ENCODE assay signal across 8 cellular contexts in the genomic region with DNA sequence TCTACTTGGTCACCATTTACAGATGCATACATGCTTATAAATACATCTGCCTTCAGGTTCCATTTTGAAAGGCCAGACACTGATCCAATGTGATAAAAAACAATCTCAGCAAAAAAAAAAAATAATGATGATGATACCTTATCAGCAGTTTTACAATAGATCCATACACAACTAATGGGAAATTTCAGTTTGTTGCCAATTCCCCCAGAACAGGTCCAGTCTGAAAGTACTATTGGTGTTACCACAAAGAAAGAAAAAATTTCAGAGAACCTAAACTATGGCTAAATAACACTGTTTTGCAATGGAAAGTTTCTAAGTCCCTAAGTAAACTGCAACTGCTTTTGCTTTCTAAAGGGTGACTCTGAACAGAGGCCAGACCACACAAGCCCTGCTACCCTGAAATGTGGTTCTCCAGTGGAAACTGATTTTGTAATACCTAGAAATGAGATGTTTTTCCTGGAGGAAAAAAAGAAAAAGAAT. TPM values are rescaled to one million over a fixed set of nuclear protein-coding genes. Genes with fewer than 3 reads are reported as not detected.
DNase-seq lines count a peak whose midpoint lies in the region; ATAC-seq and TF ChIP-seq lines count a peak whose summit lies in the region.

No MANE protein-coding gene starts in this region.

- H3K4me3 ChIP-seq in left lung (no peak overlapping the region), PC-3 (ENCODE audit: low read length) (no peak overlapping the region)

- POLR2A ChIA-PET in PC-3 (lab: Charles Lee; ENCODE audit: unreplicated experiment), result no interaction called here

- H3K27ac ChIP-seq in left lung, result peak overlapping the region; percentile 65 to 66
- no peak overlapping the region for H3K27ac ChIP-seq in PC-3 (ENCODE audit: low read length)

- peaks cover 61% of the 10 kb centered on the region for H3K4me1 Mint-ChIP-seq in T-helper 17 cell

- CTCF ChIA-PET in PC-3 (lab: Charles Lee), result no interaction called here

- peak overlapping the region; percentile 61 for H3K4me3 Mint-ChIP-seq in T-helper 17 cell

- H3K9me3 ChIP-seq in T-helper 17 cell (ENCODE audit: control insufficient read depth, low read length, poor library complexity, severe bottlenecking) (no peaks in the 10 kb centered on the region), left lung (no peaks in the 10 kb centered on the region), PC-3 (ENCODE audit: low read length) (no peaks in the 10 kb centered on the region)

- intact Hi-C loops in left lung (cut with DNase I) (no loop called here), PC-3 (cut with micrococcal nuclease) (no loop called here)

- peaks cover 2% of the 10 kb centered on the region for H3K36me3 Mint-ChIP-seq in T-helper 17 cell (ENCODE audit: low read depth)

- H3K9me2 ChIP-seq in PC-3 (replicated peaks; ENCODE audit: low read length), result no peaks in the 10 kb centered on the region

- H3K4me2 ChIP-seq in PC-3 (ENCODE audit: low read length), result no peak overlapping the region

- no TSS peak for BruUV-seq in PC-3 (replicated peaks; lab: Mats Ljungman, UMichigan)

- H3K79me2 ChIP-seq in PC-3 (ENCODE audit: low read length), result no peaks in the 10 kb centered on the region; the same call in 1 of the 2 replicates

- no peaks in the 10 kb centered on the region for H4K20me1 ChIP-seq in PC-3 (ENCODE audit: low read length)

- H3K9ac ChIP-seq in PC-3 (ENCODE audit: low read length), result no peak overlapping the region

- H3K36me3 ChIP-seq in left lung (peaks cover 0 to 17% of the 10 kb centered on the region in 2 donors), PC-3 (ENCODE audit: low read depth, low read length) (0 out of 2 replicates have a peak, but pooled peaks cover 3% of the 10 kb centered on the region)

- no peak overlapping the region for H2AFZ ChIP-seq in PC-3 (ENCODE audit: low read length)

- no peaks in the 10 kb centered on the region for H3F3A ChIP-seq in PC-3 (ENCODE audit: low read length, unreplicated experiment)

- TF ChIP-seq CTCF in left lung (IDR thresholded peaks at IDR 0.05) (no peak), PC-3 (conservative IDR thresholded peaks at IDR 0.05; ENCODE audit: low read depth, low read length) (no peak)

- no peaks in the 10 kb centered on the region for H3K27me3 Mint-ChIP-seq in T-helper 17 cell

- peak overlapping the region; percentile 99 for H3K27ac Mint-ChIP-seq in T-helper 17 cell

- H3K27me3 ChIP-seq in left lung (no peaks in the 10 kb centered on the region), PC-3 (ENCODE audit: low read length) (no peaks in the 10 kb centered on the region)

- no peak for DNase-seq in T-helper 17 cell
- no peak for DNase-seq in left lung
- DNase-seq in GDM1 (lab: John Stamatoyannopoulos, UW), result no peak
- no peak for DNase-seq in PC-3
- no peak for DNase-seq in NCI-H1417 treated with DMSO at 0.1 percent for 48 hours (lab: John Stamatoyannopoulos, UW)
- no peak for DNase-seq in hippocampal formation (lab: John Stamatoyannopoulos, UW)

- ATAC-seq in GM18858 (IDR thresholded peaks at IDR 0.05; ENCODE audit: unreplicated experiment), result peak; percentile 36
- peak; percentile 61 for ATAC-seq in HG02840 (IDR thresholded peaks at IDR 0.05; ENCODE audit: low FRiP score, unreplicated experiment)
- ATAC-seq in T-helper 17 cell, result no peak
- peak; percentile 59 for ATAC-seq in left lung
- no peak for ATAC-seq in PC-3

- H3K4me1 ChIP-seq in left lung (peaks cover 4 to 69% of the 10 kb centered on the region in 2 donors), PC-3 (ENCODE audit: insufficient read depth, low read length) (no peaks in the 10 kb centered on the region)

RNA-seq across cellular contexts. Expression of gene LPIN2, which starts 54.1 kb away (rescaled TPM):
- total RNA-seq in T-helper 17 cell (10 to 100 TPM; 75.8 to 84.8 TPM), left lung (10 to 100 TPM; 47.3 to 63.2 TPM), PC-3 (2014; rRNA removed) (9.8 and 10.7 TPM in 2 replicates)

Comparison
In these comparisons a context has a peak if more than half of its experiments do, and no peak if none do; other contexts are left out.
1. ATAC-seq: peak in GM18858 (single experiment), HG02840 (single experiment) and left lung (single experiment); none in T-helper 17 cell (single experiment) and PC-3 (single experiment).